9 cellular contexts compared by ENCODE assay signal in genomic region chr13:42836930-42837329, GRCh38. TPM values are rescaled to one million over a fixed set of nuclear protein-coding genes. Genes with fewer than 3 reads are reported as not detected.
DNase-seq lines count a peak whose midpoint lies in the region; ATAC-seq and TF ChIP-seq lines count a peak whose summit lies in the region.
"Had no signal": no experiment of that assay in that cellular context is flagged by ENCODE, and none has a peak within 500 bp of the region (broad histone marks: within the 10 kb centered on the region; RNA-seq: fewer than 3 reads in every experiment).

No MANE protein-coding gene starts in this region.

- no peaks in the 10 kb centered on the region for H3K9me3 Mint-ChIP-seq in CD14-positive monocyte

- TF ChIP-seq CTCF in GM12873 (IDR thresholded peaks at IDR 0.05; ENCODE audit: insufficient read depth, low read depth, low read length, missing control alignments) = peak; percentile 6
- TF ChIP-seq CTCF in CD14-positive monocyte (IDR thresholded peaks at IDR 0.05) = no peak
- no peak for TF ChIP-seq CTCF in tibial artery (IDR thresholded peaks at IDR 0.05)

- no peaks in the 10 kb centered on the region for H3K4me1 ChIP-seq in tibial artery

- H3K4me3 ChIP-seq in skeletal muscle cell (ENCODE audit: low read depth, low read length) = no peak overlapping the region
- no peak overlapping the region for H3K4me3 ChIP-seq in tibial artery

- no peak overlapping the region for H3K27ac Mint-ChIP-seq in CD14-positive monocyte

- no peaks in the 10 kb centered on the region for H3K27me3 ChIP-seq in tibial artery

- no peak overlapping the region for H3K27ac ChIP-seq in tibial artery

- peaks cover 10% of the 10 kb centered on the region for H3K4me1 Mint-ChIP-seq in CD14-positive monocyte

- no peaks in the 10 kb centered on the region for H3K36me3 ChIP-seq in tibial artery

- no peaks in the 10 kb centered on the region for H3K27me3 Mint-ChIP-seq in CD14-positive monocyte (ENCODE audit: low read depth in 3 of 3)

- DNase-seq in NCI-H82 treated with DMSO at 0.1 percent for 48 hours (lab: John Stamatoyannopoulos, UW; ENCODE audit: unreplicated experiment) (peak; percentile 25), fibroblast of the conjunctiva (ENCODE audit: low read depth) (peak; percentile 74), skeletal muscle cell (ENCODE audit: low read depth) (peak; percentile 60), CD14-positive monocyte (ENCODE audit: low spot score) (no peak), tibial artery (no peak)
- DNase-seq: hypothalamus, NCI-H2081 had no signal

- no peaks in the 10 kb centered on the region for H3K9me3 ChIP-seq in tibial artery

- ATAC-seq in GM19023 (IDR thresholded peaks at IDR 0.05; ENCODE audit: unreplicated experiment) = no peak

- H3K36me3 Mint-ChIP-seq in CD14-positive monocyte = no peaks in the 10 kb centered on the region

- intact Hi-C loops in CD14-positive monocyte (cut with micrococcal nuclease) = no loop called here
- intact Hi-C loops in tibial artery (cut with DNase I; ENCODE audit: low total_unique reads) = no loop called here

- no peak overlapping the region for H3K4me3 Mint-ChIP-seq in CD14-positive monocyte

RNA-seq across cellular contexts. Expression of gene FAM216B, which starts 55.5 kb away (rescaled TPM):
- not detected for polyA plus RNA-seq in CD14-positive monocyte

Comparison
In these comparisons a context has a peak if more than half of its experiments do, and no peak if none do; other contexts are left out.
1. DNase-seq: peak in NCI-H82 treated with DMSO at 0.1 percent for 48 hours (single experiment), fibroblast of the conjunctiva (single experiment) and skeletal muscle cell (single experiment); none in CD14-positive monocyte (single experiment) and tibial artery (0 of 2).